11 cellular contexts compared by ENCODE assay signal in genomic region chr4:10094841-10095240, GRCh38. TPM values are rescaled to one million over a fixed set of nuclear protein-coding genes. Genes with fewer than 3 reads are reported as not detected.
A peak's percentile ranks its signal among the peaks of the same experiment; 100 is the strongest.
DNase-seq lines count a peak whose midpoint lies in the region; ATAC-seq, FAIRE-seq and TF ChIP-seq lines count a peak whose summit lies in the region.
"Had no signal": no experiment of that assay in that cellular context is flagged by ENCODE, and none has a peak within 500 bp of the region (broad histone marks: within the 10 kb centered on the region; RNA-seq: fewer than 3 reads in every experiment).

No MANE protein-coding gene starts in this region.

- no peaks in the 10 kb centered on the region for H3K9me3 ChIP-seq in cardiac muscle cell (ENCODE audit: low read depth)
- H3K9me3 ChIP-seq in HAP-1: no peaks in the 10 kb centered on the region

- CTCF ChIA-PET in activated CD4-positive, alpha-beta memory T cell treated with anti-CD3 and anti-CD28 coated beads for 36 hours (lab: Charles Lee): interaction anchor here (1.1 to 3.8 kb wide), 3 partner anchors 14 to 63 kb away, joined by 3 to 20 read pairs (median 4); partner anchors contain the start of gene WDR1

- peaks cover 82% of the 10 kb centered on the region for H3K36me3 Mint-ChIP-seq in activated CD4-positive, alpha-beta memory T cell treated with anti-CD3 and anti-CD28 coated beads for 36 hours
- peaks cover 59% of the 10 kb centered on the region for H3K36me3 Mint-ChIP-seq in stimulated activated memory B cell treated with anti-CD40 and anti-IgM and Interleukin-4, amounts not matched to agents 10 μg/mL and 1 μg/mL and 100 μg/mL, for 72 hours

- no peak for ATAC-seq in stimulated activated memory B cell treated with anti-CD40 and anti-IgM and Interleukin-4, amounts not matched to agents 10 μg/mL and 1 μg/mL and 100 μg/mL, for 72 hours
- ATAC-seq in HG02798 (IDR thresholded peaks at IDR 0.05; ENCODE audit: poor library complexity, unreplicated experiment): no peak
- ATAC-seq: SK-N-SH treated with all-trans-retinoic acid at 6 μM for 48 hours had no signal

- intact Hi-C loops in activated CD4-positive, alpha-beta memory T cell treated with anti-CD3 and anti-CD28 coated beads for 36 hours (cut with micrococcal nuclease): no loop called here

- no peak overlapping the region for H3K4me3 Mint-ChIP-seq in activated CD4-positive, alpha-beta memory T cell treated with anti-CD3 and anti-CD28 coated beads for 36 hours
- no peak overlapping the region for H3K4me3 Mint-ChIP-seq in stimulated activated memory B cell treated with anti-CD40 and anti-IgM and Interleukin-4, amounts not matched to agents 10 μg/mL and 1 μg/mL and 100 μg/mL, for 72 hours

- in situ Hi-C loops in HAP-1 (cut with MboI; ENCODE audit: low sequenced_read_pairs): no loop called here

- H3K27me3 Mint-ChIP-seq in activated CD4-positive, alpha-beta memory T cell treated with anti-CD3 and anti-CD28 coated beads for 36 hours: no peaks in the 10 kb centered on the region
- no peaks in the 10 kb centered on the region for H3K27me3 Mint-ChIP-seq in stimulated activated memory B cell treated with anti-CD40 and anti-IgM and Interleukin-4, amounts not matched to agents 10 μg/mL and 1 μg/mL and 100 μg/mL, for 72 hours

- POLR2A ChIA-PET in activated CD4-positive, alpha-beta memory T cell treated with anti-CD3 and anti-CD28 coated beads for 36 hours (lab: Charles Lee): interaction anchor here (2.8 to 2.9 kb wide), 2 partner anchors 11 to 23 kb away, joined by 24 to 26 read pairs; partner anchors contain the start of gene WDR1

- H3K27me3 ChIP-seq in cardiac muscle cell (no peaks in the 10 kb centered on the region), HAP-1 (ENCODE audit: low read depth) (no peaks in the 10 kb centered on the region)

- no peak for TF ChIP-seq CTCF in cardiac muscle cell (IDR thresholded peaks at IDR 0.05; ENCODE audit: low read depth, low read length)

- H3K4me3 ChIP-seq in cardiac muscle cell: no peak overlapping the region
- H3K4me3 ChIP-seq in HAP-1: no peak overlapping the region

- FAIRE-seq in GM12892 (lab: Jason Lieb, UNC): no peak

- peak; percentile 18; the same call in 1 of the 2 replicates for TF ChIP-seq POLR2A in GM12892 (IDR thresholded peaks at IDR 0.05; ENCODE audit: low read depth, low read length)

- H3K36me3 ChIP-seq in cardiac muscle cell (peaks cover 61% of the 10 kb centered on the region), HAP-1 (replicated peaks) (peaks cover 92% of the 10 kb centered on the region)

- H3K4me1 ChIP-seq in cardiac muscle cell (ENCODE audit: low read depth) (peaks cover 58% of the 10 kb centered on the region), HAP-1 (no peaks in the 10 kb centered on the region)

- DNase-seq in GM12892 (ENCODE audit: insufficient read length) (no peak), cardiac muscle cell (ENCODE audit: low read depth in 1 of 2, low spot score in 1 of 2) (no peak), HAP-1 (ENCODE audit: low spot score in 2 of 2) (no peak), COLO668 (lab: John Stamatoyannopoulos, UW; ENCODE audit: unreplicated experiment) (no peak), HuH-7 (ENCODE audit: low spot score) (no peak)
- no peak for DNase-seq in activated CD4-positive, alpha-beta memory T cell treated with anti-CD3 and anti-CD28 coated beads for 36 hours
- DNase-seq: NCI-H524; stimulated activated CD4-positive, alpha-beta T cell treated with anti-CD3 and anti-CD28 coated beads, Interleukin-4, amount 100 ng/mL, for 1 hour had no signal

- H3K4me1 Mint-ChIP-seq in activated CD4-positive, alpha-beta memory T cell treated with anti-CD3 and anti-CD28 coated beads for 36 hours (ENCODE audit: low read depth): peaks cover 86% of the 10 kb centered on the region
- peaks cover 65% of the 10 kb centered on the region for H3K4me1 Mint-ChIP-seq in stimulated activated memory B cell treated with anti-CD40 and anti-IgM and Interleukin-4, amounts not matched to agents 10 μg/mL and 1 μg/mL and 100 μg/mL, for 72 hours

- H3K9me3 Mint-ChIP-seq in activated CD4-positive, alpha-beta memory T cell treated with anti-CD3 and anti-CD28 coated beads for 36 hours: no peaks in the 10 kb centered on the region
- no peaks in the 10 kb centered on the region for H3K9me3 Mint-ChIP-seq in stimulated activated memory B cell treated with anti-CD40 and anti-IgM and Interleukin-4, amounts not matched to agents 10 μg/mL and 1 μg/mL and 100 μg/mL, for 72 hours

- peak overlapping the region; percentile 97 for H3K27ac ChIP-seq in cardiac muscle cell

- H3K27ac Mint-ChIP-seq in activated CD4-positive, alpha-beta memory T cell treated with anti-CD3 and anti-CD28 coated beads for 36 hours: peak overlapping the region; percentile 92
- H3K27ac Mint-ChIP-seq in stimulated activated memory B cell treated with anti-CD40 and anti-IgM and Interleukin-4, amounts not matched to agents 10 μg/mL and 1 μg/mL and 100 μg/mL, for 72 hours: peak overlapping the region; percentile 91

RNA-seq across cellular contexts. Expression of gene WDR1, which starts 21.8 kb away (rescaled TPM):
- 137 TPM for polyA plus RNA-seq in GM12892 (2012; ENCODE audit: missing spikeins)
- total RNA-seq in activated CD4-positive, alpha-beta memory T cell treated with anti-CD3 and anti-CD28 coated beads for 36 hours: 100 to 1,000 TPM; 351 to 353 TPM
- total RNA-seq in cardiac muscle cell: 198 and 258 TPM in 2 replicates
- 276 and 347 TPM in 2 replicates for polyA plus RNA-seq in cardiac muscle cell
